In genomic region chr5:172858990-172859811, GRCh38 we compare ENCODE assay signal across 9 cellular contexts. TPM values are rescaled to one million over a fixed set of nuclear protein-coding genes. Genes with fewer than 3 reads are reported as not detected.
DNase-seq lines count a peak whose midpoint lies in the region; ATAC-seq and TF ChIP-seq lines count a peak whose summit lies in the region.
"Had no signal": no experiment of that assay in that cellular context is flagged by ENCODE, and none has a peak within 500 bp of the region (broad histone marks: within the 10 kb centered on the region; RNA-seq: fewer than 3 reads in every experiment).

No MANE protein-coding gene starts in this region.

- no peak overlapping the region for H3K9ac ChIP-seq in endodermal cell (ENCODE audit: extremely low read depth, low read length, poor library complexity, severe bottlenecking)
- H3K9ac ChIP-seq in mucosa of stomach (ENCODE audit: low read length): peak overlapping the region; percentile 66

- H3K4me1 ChIP-seq in endodermal cell (ENCODE audit: control insufficient read depth, insufficient read depth, low read length) (no peaks in the 10 kb centered on the region), mucosa of stomach (ENCODE audit: control insufficient read depth, insufficient read depth, low read length) (peaks cover 80% of the 10 kb centered on the region)

- H3K4me1 Mint-ChIP-seq in endodermal cell (peaks cover 35% of the 10 kb centered on the region), type B pancreatic cell (ENCODE audit: unreplicated experiment) (peaks cover 35% of the 10 kb centered on the region)

- no peak overlapping the region for H3K4me3 Mint-ChIP-seq in endodermal cell
- peak overlapping the region; percentile 17 for H3K4me3 Mint-ChIP-seq in type B pancreatic cell
- H3K4me3 Mint-ChIP-seq: activated naive CD8-positive, alpha-beta T cell treated with anti-CD3 and anti-CD28 coated beads, Interleukin-2, amount 10 ng/mL, durations not matched to agents 7 days and 5 days had no signal

- H3K36me3 Mint-ChIP-seq in endodermal cell (ENCODE audit: low read depth) (peaks cover 22% of the 10 kb centered on the region), type B pancreatic cell (peaks cover 8% of the 10 kb centered on the region)

- H3K27me3 Mint-ChIP-seq in endodermal cell (ENCODE audit: insufficient read depth) (no peaks in the 10 kb centered on the region), type B pancreatic cell (no peaks in the 10 kb centered on the region)
- H3K27me3 Mint-ChIP-seq: activated naive CD8-positive, alpha-beta T cell treated with anti-CD3 and anti-CD28 coated beads, Interleukin-2, amount 10 ng/mL, durations not matched to agents 7 days and 5 days had no signal

- WGBS in endodermal cell (ENCODE audit: insufficient coverage in 1 of 2, insufficient read length in 1 of 2), 2 experiments: 88 to 91% methylated on average over 13 to 15 of the region's 15 CpGs

- H3K36me3 ChIP-seq in endodermal cell (ENCODE audit: control insufficient read depth, insufficient read depth, low read length) (peaks cover 6% of the 10 kb centered on the region), mucosa of stomach (ENCODE audit: control insufficient read depth, insufficient read depth, low read length) (no peaks in the 10 kb centered on the region)

- H3K4me3 ChIP-seq in endodermal cell (ENCODE audit: low read length) (no peak overlapping the region), mucosa of stomach (ENCODE audit: low read length) (no peak overlapping the region)

- DNase-seq in M059J (ENCODE audit: low read depth) (peak; percentile 94), endodermal cell (no peak), type B pancreatic cell (ENCODE audit: extremely low spot score, unreplicated experiment) (no peak), amniotic stem cell (lab: John Stamatoyannopoulos, UW) (no peak)
- DNase-seq: activated naive CD8-positive, alpha-beta T cell treated with anti-CD3 and anti-CD28 coated beads, Interleukin-2, amount 10 ng/mL, durations not matched to agents 7 days and 5 days had no signal

- TF ChIP-seq CTCF in endodermal cell (conservative IDR thresholded peaks at IDR 0.05): no peak
- no peak for TF ChIP-seq CTCF in type B pancreatic cell (conservative IDR thresholded peaks at IDR 0.05)

- H3K27ac Mint-ChIP-seq in endodermal cell: peak overlapping the region; percentile 88
- peak overlapping the region; percentile 82 for H3K27ac Mint-ChIP-seq in type B pancreatic cell
- H3K27ac Mint-ChIP-seq: activated naive CD8-positive, alpha-beta T cell treated with anti-CD3 and anti-CD28 coated beads, Interleukin-2, amount 10 ng/mL, durations not matched to agents 7 days and 5 days had no signal

- no peaks in the 10 kb centered on the region for H3K9me3 Mint-ChIP-seq in endodermal cell
- H3K9me3 Mint-ChIP-seq in type B pancreatic cell: no peaks in the 10 kb centered on the region
- H3K9me3 Mint-ChIP-seq: activated naive CD8-positive, alpha-beta T cell treated with anti-CD3 and anti-CD28 coated beads, Interleukin-2, amount 10 ng/mL, durations not matched to agents 7 days and 5 days had no signal

- H3K27ac ChIP-seq in endodermal cell (ENCODE audit: low read depth, low read length): no peak overlapping the region

- H3K27me3 ChIP-seq in endodermal cell (ENCODE audit: control insufficient read depth, insufficient read depth, low read length, poor library complexity, severe bottlenecking) (no peaks in the 10 kb centered on the region), mucosa of stomach (ENCODE audit: control insufficient read depth, insufficient read depth, low read length) (no peaks in the 10 kb centered on the region)

- no peak for ATAC-seq in HG03097 (IDR thresholded peaks at IDR 0.05; ENCODE audit: low FRiP score, unreplicated experiment)
- ATAC-seq in GM18907 (IDR thresholded peaks at IDR 0.05; ENCODE audit: unreplicated experiment): no peak
- no peak for ATAC-seq in GM19397 (IDR thresholded peaks at IDR 0.05; ENCODE audit: unreplicated experiment)

- H3K9me3 ChIP-seq in endodermal cell (ENCODE audit: control insufficient read depth, low read length): no peaks in the 10 kb centered on the region
- no peaks in the 10 kb centered on the region for H3K9me3 ChIP-seq in mucosa of stomach (ENCODE audit: control insufficient read depth, low read length)

RNA-seq across cellular contexts. Expression of gene ERGIC1, which starts 25.1 kb away (rescaled TPM):
- 149 and 153 TPM in 2 replicates for total RNA-seq in M059J (2014; rRNA removed; shearing (Covaris generic))
- total RNA-seq in endodermal cell (10 to 100 TPM; 81.9 to 94.8 TPM), type B pancreatic cell (ENCODE audit: low replicate concordance) (85.2 and 105 TPM in 2 replicates)
- polyA plus RNA-seq in endodermal cell (2013, experiment 1 of 2): 79.3 TPM
- 73.2 TPM for polyA plus RNA-seq in endodermal cell (2013, experiment 2 of 2)
